8 cellular contexts compared by ENCODE assay signal in the genomic region with DNA sequence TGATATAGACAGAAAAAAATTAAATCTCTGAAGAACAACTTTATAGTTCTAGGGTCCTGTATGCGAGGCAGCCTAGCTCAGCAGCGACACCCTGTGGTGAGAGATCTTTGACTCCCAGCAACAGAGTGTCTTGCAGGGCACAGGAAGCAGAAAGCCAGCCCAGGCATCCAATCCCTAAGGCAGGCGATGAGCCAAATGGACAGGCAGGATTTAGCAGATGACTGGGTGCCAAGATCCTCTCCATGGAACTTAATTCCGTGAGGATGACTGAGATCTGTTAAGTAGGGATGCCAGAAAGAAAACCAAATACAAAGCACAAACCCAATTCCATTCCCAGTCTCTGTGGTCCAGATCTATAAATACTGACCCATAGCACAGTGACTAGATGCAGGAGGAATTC. TPM values are rescaled to one million over a fixed set of nuclear protein-coding genes. Genes with fewer than 3 reads are reported as not detected.
DNase-seq lines count a peak whose midpoint lies in the region; ATAC-seq and TF ChIP-seq lines count a peak whose summit lies in the region.

No MANE protein-coding gene starts in this region.

- intact Hi-C loops in Caco-2 (cut with micrococcal nuclease; ENCODE audit: unreplicated experiment) (loop anchor here (1.0 to 5.0 kb wide), 4 partner anchors 65 to 505 kb away; no protein-coding TSS in a partner anchor), OCI-LY7 (cut with micrococcal nuclease; ENCODE audit: unreplicated experiment) (loop anchor here (2.0 to 5.0 kb wide), 3 partner anchors 297 to 505 kb away; no protein-coding TSS in a partner anchor)
- intact Hi-C loops in naive thymus-derived CD4-positive, alpha-beta T cell (cut with micrococcal nuclease): loop anchor here (1.0 to 2.0 kb wide), 3 partner anchors 181 to 423 kb away; no protein-coding TSS in a partner anchor

- no peaks in the 10 kb centered on the region for H3K36me3 Mint-ChIP-seq in Caco-2 (ENCODE audit: insufficient read depth, unreplicated experiment)
- peaks cover 0 to 16% (median 4%) of the 10 kb centered on the region in 5 donors for H3K36me3 Mint-ChIP-seq in naive thymus-derived CD4-positive, alpha-beta T cell

- TF ChIP-seq POLR2A in erythroblast (IDR thresholded peaks at IDR 0.05; ENCODE audit: low read length): no peak

- no peaks in the 10 kb centered on the region for H3K27me3 ChIP-seq in Caco-2 (replicated peaks; ENCODE audit: control insufficient read depth, insufficient read depth, low read length)
- no peaks in the 10 kb centered on the region for H3K27me3 ChIP-seq in naive thymus-derived CD4-positive, alpha-beta T cell (ENCODE audit: control insufficient read depth in 2 of 2, insufficient read depth in 2 of 2, low read length in 2 of 2)

- no peaks in the 10 kb centered on the region for H3K79me2 ChIP-seq in OCI-LY7 (ENCODE audit: insufficient read depth, low read depth, low read length)

- H3K4me1 Mint-ChIP-seq in Caco-2 (ENCODE audit: low read depth, unreplicated experiment): peaks cover 20% of the 10 kb centered on the region
- peaks cover 0 to 17% (median 11%) of the 10 kb centered on the region in 7 donors for H3K4me1 Mint-ChIP-seq in naive thymus-derived CD4-positive, alpha-beta T cell

- H3K27ac Mint-ChIP-seq in Caco-2 (ENCODE audit: unreplicated experiment): no peak overlapping the region
- H3K27ac Mint-ChIP-seq in naive thymus-derived CD4-positive, alpha-beta T cell: no peak overlapping the region

- no peaks in the 10 kb centered on the region for H3K9me3 Mint-ChIP-seq in Caco-2 (ENCODE audit: unreplicated experiment)
- no peaks in the 10 kb centered on the region for H3K9me3 Mint-ChIP-seq in naive thymus-derived CD4-positive, alpha-beta T cell

- H2AFZ ChIP-seq in OCI-LY7 (ENCODE audit: low read length): no peak overlapping the region

- H3K4me1 ChIP-seq in Caco-2: peaks cover 11% of the 10 kb centered on the region; the same call in 1 of the 2 replicates
- no peaks in the 10 kb centered on the region for H3K4me1 ChIP-seq in OCI-LY7 (ENCODE audit: insufficient read depth, low read length, poor library complexity, severe bottlenecking)
- H3K4me1 ChIP-seq in naive thymus-derived CD4-positive, alpha-beta T cell (ENCODE audit: control insufficient read depth in 2 of 2, insufficient read depth in 2 of 2, low read length in 2 of 2): no peaks in the 10 kb centered on the region

- TF ChIP-seq CTCF in Caco-2 (IDR thresholded peaks at IDR 0.05; ENCODE audit: insufficient read depth in 1 of 2, low read depth in 1 of 2, low read length in 1 of 2, severe bottlenecking in 1 of 2, unreplicated experiment in 1 of 2) (peak; percentile 87 to 88), OCI-LY7 (conservative IDR thresholded peaks at IDR 0.05; ENCODE audit: low read length) (peak; percentile 99)

- peak; percentile 61 for ATAC-seq in naive thymus-derived CD4-positive, alpha-beta T cell
- ATAC-seq in HG03039 (IDR thresholded peaks at IDR 0.05; ENCODE audit: unreplicated experiment): no peak

- POLR2A ChIA-PET in Caco-2 (lab: Charles Lee): interaction anchor here (0.5 kb wide), 1 partner anchor 608 kb away, joined by 5 read pairs; no protein-coding TSS in a partner anchor
- POLR2A ChIA-PET in OCI-LY7 (lab: Charles Lee): no interaction called here
- POLR2A ChIA-PET in naive thymus-derived CD4-positive, alpha-beta T cell (lab: Charles Lee): interaction anchor here (0.6 kb wide), 1 partner anchor 120 kb away, joined by 3 read pairs; no protein-coding TSS in a partner anchor

- H3K27ac ChIP-seq in OCI-LY7 (ENCODE audit: low read depth, low read length, poor library complexity, severe bottlenecking): no peak overlapping the region
- H3K27ac ChIP-seq in naive thymus-derived CD4-positive, alpha-beta T cell (ENCODE audit: low read depth, low read length): no peak overlapping the region

- H3K4me2 ChIP-seq in OCI-LY7 (ENCODE audit: low read length): no peak overlapping the region

- H3K4me3 ChIP-seq in Caco-2 (ENCODE audit: low read depth, low read length) (no peak overlapping the region), OCI-LY7 (ENCODE audit: low read depth, low read length, poor library complexity, severe bottlenecking) (no peak overlapping the region)
- H3K4me3 ChIP-seq in naive thymus-derived CD4-positive, alpha-beta T cell (ENCODE audit: low read length): no peak overlapping the region

- CTCF ChIA-PET in Caco-2 (lab: Charles Lee) (interaction anchor here (0.5 to 1.1 kb wide), 3 partner anchors 10 to 340 kb away, joined by 3 to 7 read pairs (median 5); no protein-coding TSS in a partner anchor), OCI-LY7 (lab: Charles Lee; ENCODE audit: unreplicated experiment) (interaction anchor here (0.5 to 0.7 kb wide), 2 partner anchors 264 to 423 kb away, joined by 3 to 4 read pairs; no protein-coding TSS in a partner anchor)
- CTCF ChIA-PET in naive thymus-derived CD4-positive, alpha-beta T cell (lab: Charles Lee): interaction anchor here (0.6 to 4.7 kb wide), 4 partner anchors 341 to 424 kb away, joined by 3 to 33 read pairs (median 10); no protein-coding TSS in a partner anchor

- H3K27me3 Mint-ChIP-seq in Caco-2 (ENCODE audit: insufficient read depth, unreplicated experiment): no peaks in the 10 kb centered on the region
- no peaks in the 10 kb centered on the region for H3K27me3 Mint-ChIP-seq in naive thymus-derived CD4-positive, alpha-beta T cell

- H4K20me1 ChIP-seq in OCI-LY7 (ENCODE audit: insufficient read depth, low read length): no peaks in the 10 kb centered on the region

- no TSS peak for BruUV-seq in Caco-2 (replicated peaks; lab: Mats Ljungman, UMichigan)
- no TSS peak for BruUV-seq in OCI-LY7 (replicated peaks; lab: Mats Ljungman, UMichigan)

- H3K36me3 ChIP-seq in Caco-2 (ENCODE audit: control insufficient read depth, insufficient read depth, low read length): no peaks in the 10 kb centered on the region; the same call in 1 of the 2 replicates
- no peaks in the 10 kb centered on the region for H3K36me3 ChIP-seq in OCI-LY7 (ENCODE audit: insufficient read depth, low read length)
- peaks cover 0 to 5% (median 0%) of the 10 kb centered on the region in 3 experiments for H3K36me3 ChIP-seq in naive thymus-derived CD4-positive, alpha-beta T cell (ENCODE audit: control insufficient read depth in 2 of 3, insufficient read depth in 3 of 3, low read length in 3 of 3)

- H3K9me2 ChIP-seq in OCI-LY7 (ENCODE audit: insufficient read depth, low read length): no peaks in the 10 kb centered on the region

- DNase-seq in Caco-2 (peak; percentile 78 to 79), HUDEP-2 (lab: John Stamatoyannopoulos, UW; ENCODE audit: unreplicated experiment in 76 of 76) (peak in 68 of 76 experiments; percentile 9 to 84 (median 56)), OCI-LY7 (ENCODE audit: low spot score) (peak; percentile 70), activated T-cell treated with anti-CD3 and anti-CD28 coated beads for 1 hour (ENCODE audit: low read depth) (peak; percentile 62), erythroblast (lab: John Stamatoyannopoulos, UW) (peak; percentile 70 to 86)
- DNase-seq in naive thymus-derived CD4-positive, alpha-beta T cell: peak; percentile 19 to 71 (median 60)
- DNase-seq in stimulated activated CD8-positive, alpha-beta memory T cell treated with anti-CD3 and anti-CD28 coated beads, Interleukin-7, amount 100 ng/mL, for 4 hours (ENCODE audit: low read depth in 2 of 2): peak; percentile 36 to 56

- no peak overlapping the region for H3K4me3 Mint-ChIP-seq in Caco-2 (ENCODE audit: unreplicated experiment)
- H3K4me3 Mint-ChIP-seq in naive thymus-derived CD4-positive, alpha-beta T cell: no peak overlapping the region

- H3K9me3 ChIP-seq in Caco-2 (no peaks in the 10 kb centered on the region), OCI-LY7 (ENCODE audit: low read length) (no peaks in the 10 kb centered on the region)
- H3K9me3 ChIP-seq in naive thymus-derived CD4-positive, alpha-beta T cell (ENCODE audit: control insufficient read depth in 2 of 3, low read length in 3 of 3): no peaks in the 10 kb centered on the region

RNA-seq across cellular contexts. Expression of a gene that starts 38.8 kb away (rescaled TPM):
- 21.8 and 26.2 TPM in 2 replicates for total RNA-seq in Caco-2 (2022)
- total RNA-seq in OCI-LY7 (2014; rRNA removed; shearing (Covaris generic)): 12.0 and 13.7 TPM in 2 replicates
- 20.9 and 24.2 TPM in 2 replicates for total RNA-seq in OCI-LY7 (2022)
- 10 to 100 TPM in 3 of 5 experiments, 1 to 10 TPM in 2; 8.8 to 19.3 (median 12.2) TPM for total RNA-seq in naive thymus-derived CD4-positive, alpha-beta T cell
- 1 to 10 TPM; 7.0 to 8.0 TPM for polyA plus RNA-seq in naive thymus-derived CD4-positive, alpha-beta T cell
